Comparison of ENCODE assay signal across 35 cellular contexts in genomic region chr17:14637260-14637659, GRCh38.
"Had no signal": no experiment of that assay in that cellular context is flagged by ENCODE, and none has a peak within 500 bp of the region (broad histone marks: within the 10 kb centered on the region; RNA-seq: fewer than 3 reads in every experiment).

No MANE protein-coding gene starts in this region.

- H3K9me3 ChIP-seq: MG63 had no signal

- H3K36me3 ChIP-seq: MG63 had no signal

- H3K27me3 ChIP-seq: MG63 had no signal

- DNase-seq: Kasumi-1, MG63, MM.1S, MV-4-11, NCI-H1048, NCI-H1092, NCI-H1092 treated with DMSO at 0.1 percent for 48 hours, NCI-H1105, NCI-H1105 treated with DMSO at 0.1 percent for 48 hours, NCI-H1417, NCI-H1417 treated with DMSO at 0.1 percent for 48 hours, NCI-H1436, NCI-H1436 treated with DMSO at 0.1 percent for 48 hours, NCI-H146, NCI-H1694, NCI-H1694 treated with DMSO at 0.1 percent for 48 hours, NCI-H187, NCI-H187 treated with DMSO at 0.1 percent for 48 hours, NCI-H1930, NCI-H2029, NCI-H2029 treated with DMSO at 0.1 percent for 48 hours, NCI-H2081, NCI-H2081 treated with DMSO at 0.1 percent for 48 hours, NCI-H2107, NCI-H2171, NCI-H2171 treated with DMSO at 0.1 percent for 48 hours, NCI-H2227 treated with DMSO at 0.1 percent for 48 hours, NCI-H226, NCI-H345, NCI-H446, NCI-H446 treated with DMSO at 0.1 percent for 48 hours, NCI-H510A, NCI-H510A treated with DMSO at 0.1 percent for 48 hours, NCI-H524, NCI-H524 treated with DMSO at 0.1 percent for 48 hours had no signal

- H3K4me3 ChIP-seq: MG63 had no signal
